ENCODE assay signal across 24 cellular contexts in genomic region chr21:26379561-26379960, GRCh38.
DNase-seq lines count a peak whose midpoint lies in the region; ATAC-seq and TF ChIP-seq lines count a peak whose summit lies in the region.
"Had no signal": no experiment of that assay in that cellular context is flagged by ENCODE, and none has a peak within 500 bp of the region (broad histone marks: within the 10 kb centered on the region; RNA-seq: fewer than 3 reads in every experiment).

No MANE protein-coding gene starts in this region.

- no peaks in the 10 kb centered on the region for H3K9me3 Mint-ChIP-seq in activated CD4-positive, alpha-beta T cell treated with anti-CD3 and anti-CD28 coated beads for 36 hours (ENCODE audit: low read depth)
- no peaks in the 10 kb centered on the region for H3K9me3 Mint-ChIP-seq in activated CD4-positive, alpha-beta T cell treated with anti-CD3 and anti-CD28 coated beads, Interleukin-2, amount 10 ng/mL, durations not matched to agents 7 days and 5 days
- H3K9me3 Mint-ChIP-seq: CD4-positive, alpha-beta T cell; GM23338; H9 had no signal

- ATAC-seq in activated CD4-positive, alpha-beta T cell treated with anti-CD3 and anti-CD28 coated beads for 36 hours: peak; percentile 49
- peak; percentile 35 for ATAC-seq in HG03432 (IDR thresholded peaks at IDR 0.05; ENCODE audit: unreplicated experiment)
- no peak for ATAC-seq in heart right ventricle
- ATAC-seq: A549, GM12878, GM23338, HCT116 had no signal

- H3K4me3 ChIP-seq in heart right ventricle: no peak overlapping the region
- H3K4me3 ChIP-seq: A549; BLaER1 treated with 17β-estradiol and CSF1 and Interleukin-3, amounts not matched to agents 10 nM and 100 nM; GM12878; GM23338 had no signal

- H3K27me3 Mint-ChIP-seq in activated CD4-positive, alpha-beta T cell treated with anti-CD3 and anti-CD28 coated beads for 36 hours: peaks cover 2% of the 10 kb centered on the region
- H3K27me3 Mint-ChIP-seq in activated CD4-positive, alpha-beta T cell treated with anti-CD3 and anti-CD28 coated beads, Interleukin-2, amount 10 ng/mL, durations not matched to agents 7 days and 5 days: no peaks in the 10 kb centered on the region
- H3K27me3 Mint-ChIP-seq: CD4-positive, alpha-beta T cell; CD8-positive, alpha-beta memory T cell had no signal

- intact Hi-C loops in activated CD4-positive, alpha-beta T cell treated with anti-CD3 and anti-CD28 coated beads for 36 hours (cut with DNase I, micrococcal nuclease): no loop called here
- intact Hi-C loops in heart right ventricle (cut with DNase I): no loop called here

- POLR2A ChIA-PET in activated CD4-positive, alpha-beta T cell treated with anti-CD3 and anti-CD28 coated beads for 36 hours (lab: Charles Lee): interaction anchor here (0.7 kb wide), 1 partner anchor 17 kb away, joined by 3 read pairs; no protein-coding TSS in a partner anchor
- POLR2A ChIA-PET in activated CD4-positive, alpha-beta T cell treated with anti-CD3 and anti-CD28 coated beads, Interleukin-2, amount 10 ng/mL, durations not matched to agents 7 days and 5 days (lab: Charles Lee): no interaction called here

- no peak overlapping the region for H3K27ac ChIP-seq in heart right ventricle
- H3K27ac ChIP-seq: A549; BLaER1 treated with 17β-estradiol and CSF1 and Interleukin-3, amounts not matched to agents 10 nM and 100 nM had no signal

- H3K36me3 Mint-ChIP-seq in activated CD4-positive, alpha-beta T cell treated with anti-CD3 and anti-CD28 coated beads for 36 hours (ENCODE audit: low read depth): no peaks in the 10 kb centered on the region
- no peaks in the 10 kb centered on the region for H3K36me3 Mint-ChIP-seq in activated CD4-positive, alpha-beta T cell treated with anti-CD3 and anti-CD28 coated beads, Interleukin-2, amount 10 ng/mL, durations not matched to agents 7 days and 5 days (ENCODE audit: low read depth)
- H3K36me3 Mint-ChIP-seq: CD8-positive, alpha-beta memory T cell had no signal

- no peak overlapping the region for H3K4me3 Mint-ChIP-seq in activated CD4-positive, alpha-beta T cell treated with anti-CD3 and anti-CD28 coated beads for 36 hours
- H3K4me3 Mint-ChIP-seq in activated CD4-positive, alpha-beta T cell treated with anti-CD3 and anti-CD28 coated beads, Interleukin-2, amount 10 ng/mL, durations not matched to agents 7 days and 5 days: no peak overlapping the region
- H3K4me3 Mint-ChIP-seq: CD14-positive monocyte; CD4-positive, alpha-beta T cell; CD8-positive, alpha-beta memory T cell; GM23338; H9 had no signal

- no peaks in the 10 kb centered on the region for H3K36me3 ChIP-seq in heart right ventricle
- H3K36me3 ChIP-seq: BE2C; BLaER1 treated with 17β-estradiol and CSF1 and Interleukin-3, amounts not matched to agents 10 nM and 100 nM had no signal

- no peaks in the 10 kb centered on the region for H3K27me3 ChIP-seq in heart right ventricle
- H3K27me3 ChIP-seq: BE2C; BLaER1 treated with 17β-estradiol and CSF1 and Interleukin-3, amounts not matched to agents 10 nM and 100 nM had no signal

- H3K27ac Mint-ChIP-seq in activated CD4-positive, alpha-beta T cell treated with anti-CD3 and anti-CD28 coated beads for 36 hours: no peak overlapping the region
- H3K27ac Mint-ChIP-seq in activated CD4-positive, alpha-beta T cell treated with anti-CD3 and anti-CD28 coated beads, Interleukin-2, amount 10 ng/mL, durations not matched to agents 7 days and 5 days: no peak overlapping the region
- H3K27ac Mint-ChIP-seq: CD14-positive monocyte; CD4-positive, alpha-beta T cell; CD8-positive, alpha-beta memory T cell; GM23338; H9 had no signal

- no peaks in the 10 kb centered on the region for H3K4me1 Mint-ChIP-seq in activated CD4-positive, alpha-beta T cell treated with anti-CD3 and anti-CD28 coated beads for 36 hours
- no peaks in the 10 kb centered on the region for H3K4me1 Mint-ChIP-seq in activated CD4-positive, alpha-beta T cell treated with anti-CD3 and anti-CD28 coated beads, Interleukin-2, amount 10 ng/mL, durations not matched to agents 7 days and 5 days
- H3K4me1 Mint-ChIP-seq: CD14-positive monocyte; CD8-positive, alpha-beta memory T cell; GM23338; H9 had no signal

- CTCF ChIA-PET in activated CD4-positive, alpha-beta T cell treated with anti-CD3 and anti-CD28 coated beads for 36 hours (lab: Charles Lee): interaction anchor here (0.8 kb wide), 1 partner anchor 10 kb away, joined by 3 read pairs; no protein-coding TSS in a partner anchor
- CTCF ChIA-PET in activated CD4-positive, alpha-beta T cell treated with anti-CD3 and anti-CD28 coated beads, Interleukin-2, amount 10 ng/mL, durations not matched to agents 7 days and 5 days (lab: Charles Lee): no interaction called here

- H3K4me1 ChIP-seq in heart right ventricle: no peaks in the 10 kb centered on the region
- H3K4me1 ChIP-seq: A549 had no signal

- H3K9me3 ChIP-seq in heart right ventricle: no peaks in the 10 kb centered on the region
- H3K9me3 ChIP-seq: A549, BE2C had no signal

- no peak for DNase-seq in activated CD4-positive, alpha-beta T cell treated with anti-CD3 and anti-CD28 coated beads for 36 hours
- no peak for DNase-seq in activated CD4-positive, alpha-beta T cell treated with anti-CD3 and anti-CD28 coated beads, Interleukin-2, amount 10 ng/mL, durations not matched to agents 7 days and 5 days
- DNase-seq in foreskin melanocyte: peak; percentile 61
- DNase-seq in activated T-cell treated with anti-CD3 and anti-CD28 coated beads, Interleukin-2, amount 50 U/mL, for 48 hours: no peak
- DNase-seq in heart right ventricle: no peak
- no peak for DNase-seq in NAMALWA (ENCODE audit: low spot score)
- DNase-seq: 8988T; ACHN; AML-193; BE2C; CD4-positive, alpha-beta T cell; CD8-positive, alpha-beta memory T cell; DMS 273 treated with DMSO at 0.1 percent for 48 hours; DMS79; EL; GDM1; H9 had no signal

- no peak for TF ChIP-seq CTCF in heart right ventricle (IDR thresholded peaks at IDR 0.05)

Comparison
In these comparisons a context has a peak if more than half of its experiments do, and no peak if none do; other contexts are left out.
1. ATAC-seq: peak in activated CD4-positive, alpha-beta T cell treated with anti-CD3 and anti-CD28 coated beads for 36 hours (single experiment) and HG03432 (single experiment); none in heart right ventricle (0 of 8).